Comparison of ENCODE assay signal across 1 cellular context in genomic region chr1:1407101-1407956, GRCh38.
TF ChIP-seq lines count a peak whose summit lies in the region.

MRPL20 (minus strand) TSS chr1:1407293; CDS start chr1:1407217, 76 bp downstream.

TF ChIP-seq in GM12878, 131 proteins besides CTCF, POLR2A, EP300 and RAD21 (continued from another document):
- no peak; the same call in 1 of the 3 replicates for TF ChIP-seq POU2F2 (IDR thresholded peaks at IDR 0.05; ENCODE audit: borderline replicate concordance, low read depth, low read length)
- no peak for TF ChIP-seq IRF4 (IDR thresholded peaks at IDR 0.05; ENCODE audit: low read depth, low read length)
